23 cellular contexts compared by ENCODE assay signal in genomic region chr7:47672267-47672920, GRCh38.
A peak's percentile ranks its signal among the peaks of the same experiment; 100 is the strongest.
DNase-seq lines count a peak whose midpoint lies in the region; ATAC-seq and TF ChIP-seq lines count a peak whose summit lies in the region.
"Had no signal": no experiment of that assay in that cellular context is flagged by ENCODE, and none has a peak within 500 bp of the region (broad histone marks: within the 10 kb centered on the region; RNA-seq: fewer than 3 reads in every experiment).

No MANE protein-coding gene starts in this region.

- ATAC-seq in psoas muscle (no peak), GM18519 (IDR thresholded peaks at IDR 0.05; ENCODE audit: low FRiP score, unreplicated experiment) (no peak)
- ATAC-seq: heart right ventricle; left lobe of liver; stimulated activated naive CD8-positive, alpha-beta T cell treated with anti-CD3 and anti-CD28 coated beads, Interleukin-15, amount 100 ng/mL, for 72 hours had no signal

- CTCF ChIA-PET in MCF 10A (lab: Yijun Ruan, JAX) = interaction anchor here (0.6 to 0.7 kb wide), 2 partner anchors 91 to 459 kb away, joined by 3 read pairs; no protein-coding TSS in a partner anchor
- CTCF ChIA-PET in OCI-LY7 (lab: Charles Lee; ENCODE audit: unreplicated experiment) = no interaction called here

- H3K4me3 ChIP-seq in breast epithelium = no peak overlapping the region
- peak overlapping the region; percentile 20 for H3K4me3 ChIP-seq in OCI-LY7 (ENCODE audit: low read depth, low read length, poor library complexity, severe bottlenecking)
- H3K4me3 ChIP-seq in mesenchymal stem cell (ENCODE audit: insufficient read depth in 1 of 2, low read depth in 1 of 2, low read length in 2 of 2) = no peak overlapping the region
- H3K4me3 ChIP-seq in psoas muscle = no peak overlapping the region
- H3K4me3 ChIP-seq: GM23248, heart right ventricle, transverse colon had no signal

- no peak overlapping the region for H4K8ac ChIP-seq in mesenchymal stem cell (ENCODE audit: low read length)

- H3K27ac Mint-ChIP-seq in MCF 10A (ENCODE audit: low read depth, unreplicated experiment) = peak overlapping the region; percentile 51
- H3K27ac Mint-ChIP-seq: activated CD4-positive, alpha-beta T cell treated with anti-CD3 and anti-CD28 coated beads, Interleukin-2, amount 10 ng/mL, durations not matched to agents 24 days and 14 days; stimulated activated naive CD8-positive, alpha-beta T cell treated with anti-CD3 and anti-CD28 coated beads, Interleukin-15, amount 100 ng/mL, for 72 hours had no signal

- intact Hi-C loops in MCF 10A (cut with micrococcal nuclease) (loop anchor here (10.0 kb wide), 1 partner anchor 82 kb away; no protein-coding TSS in a partner anchor), breast epithelium (cut with DNase I; ENCODE audit: low total_unique reads) (no loop called here), OCI-LY7 (cut with micrococcal nuclease; ENCODE audit: unreplicated experiment) (loop anchor here (1.0 to 10.0 kb wide), 4 partner anchors 43 to 518 kb away; no protein-coding TSS in a partner anchor), psoas muscle (cut with DNase I) (no loop called here)

- peak overlapping the region; percentile 18 to 45 for H2BK12ac ChIP-seq in mesenchymal stem cell (ENCODE audit: low read length in 2 of 2)

- peaks cover 43% of the 10 kb centered on the region for H3K4me1 Mint-ChIP-seq in MCF 10A (ENCODE audit: insufficient read depth, unreplicated experiment)
- H3K4me1 Mint-ChIP-seq: activated CD4-positive, alpha-beta T cell treated with anti-CD3 and anti-CD28 coated beads, Interleukin-2, amount 10 ng/mL, durations not matched to agents 24 days and 14 days; stimulated activated naive CD8-positive, alpha-beta T cell treated with anti-CD3 and anti-CD28 coated beads, Interleukin-15, amount 100 ng/mL, for 72 hours had no signal

- peaks cover 6% of the 10 kb centered on the region for H3K9me3 Mint-ChIP-seq in MCF 10A (ENCODE audit: unreplicated experiment)
- H3K9me3 Mint-ChIP-seq: activated CD4-positive, alpha-beta T cell treated with anti-CD3 and anti-CD28 coated beads, Interleukin-2, amount 10 ng/mL, durations not matched to agents 24 days and 14 days had no signal

- H2AFZ ChIP-seq in OCI-LY7 (ENCODE audit: low read length) (peak overlapping the region; percentile 35; the same call in 1 of the 2 replicates), mesenchymal stem cell (ENCODE audit: low read depth, low read length) (no peak overlapping the region)
- H2AFZ ChIP-seq: GM23248 had no signal

- no peaks in the 10 kb centered on the region for H3K79me1 ChIP-seq in mesenchymal stem cell (replicated peaks; ENCODE audit: low read length, poor library complexity, severe bottlenecking)

- WGBS in mesenchymal stem cell = 52% methylated on average over 3 of the region's 8 CpGs
- 63 to 92% (median 80%) methylated on average over 8 of the region's 8 CpGs for WGBS in psoas muscle, 3 donors

- H3K27ac ChIP-seq in breast epithelium = no peak overlapping the region
- H3K27ac ChIP-seq in OCI-LY7 (ENCODE audit: low read depth, low read length, poor library complexity, severe bottlenecking) = peak overlapping the region; percentile 95
- no peak overlapping the region for H3K27ac ChIP-seq in mesenchymal stem cell (ENCODE audit: low read length, poor library complexity, severe bottlenecking)
- H3K27ac ChIP-seq in psoas muscle = no peak overlapping the region
- H3K27ac ChIP-seq: GM23248, heart right ventricle had no signal

- no peak overlapping the region for H3K14ac ChIP-seq in mesenchymal stem cell (ENCODE audit: low read length in 2 of 2)

- peak overlapping the region; percentile 60 for H3K4me2 ChIP-seq in OCI-LY7 (ENCODE audit: low read length)
- H3K4me2 ChIP-seq in mesenchymal stem cell (ENCODE audit: low read length, poor library complexity, severe bottlenecking) = no peak overlapping the region

- no peak overlapping the region for H2BK5ac ChIP-seq in mesenchymal stem cell (ENCODE audit: low read depth, low read length, poor library complexity, severe bottlenecking)

- peak overlapping the region; percentile 0 for H2AK5ac ChIP-seq in mesenchymal stem cell (ENCODE audit: low read length, severe bottlenecking)

- H2BK15ac ChIP-seq in mesenchymal stem cell (ENCODE audit: low read depth, poor library complexity, severe bottlenecking) = no peak overlapping the region

- H3K4me1 ChIP-seq in breast epithelium = no peaks in the 10 kb centered on the region
- peaks cover 71% of the 10 kb centered on the region for H3K4me1 ChIP-seq in OCI-LY7 (ENCODE audit: insufficient read depth, low read length, poor library complexity, severe bottlenecking)
- peaks cover 15% of the 10 kb centered on the region for H3K4me1 ChIP-seq in mesenchymal stem cell (ENCODE audit: control insufficient read depth, insufficient read depth, low read depth, low read length)
- H3K4me1 ChIP-seq in psoas muscle = peaks cover 11% of the 10 kb centered on the region
- H3K4me1 ChIP-seq: transverse colon had no signal

- H3K23ac ChIP-seq in mesenchymal stem cell (ENCODE audit: low read length in 2 of 2) = no peak overlapping the region

- H3K27me3 Mint-ChIP-seq in MCF 10A (ENCODE audit: insufficient read depth, unreplicated experiment) = no peaks in the 10 kb centered on the region
- H3K27me3 Mint-ChIP-seq: activated CD4-positive, alpha-beta T cell treated with anti-CD3 and anti-CD28 coated beads, Interleukin-2, amount 10 ng/mL, durations not matched to agents 24 days and 14 days; stimulated activated naive CD8-positive, alpha-beta T cell treated with anti-CD3 and anti-CD28 coated beads, Interleukin-15, amount 100 ng/mL, for 72 hours had no signal

- no peak overlapping the region for H3K4me3 Mint-ChIP-seq in MCF 10A (ENCODE audit: unreplicated experiment)
- H3K4me3 Mint-ChIP-seq: activated CD4-positive, alpha-beta T cell treated with anti-CD3 and anti-CD28 coated beads, Interleukin-2, amount 10 ng/mL, durations not matched to agents 24 days and 14 days; stimulated activated naive CD8-positive, alpha-beta T cell treated with anti-CD3 and anti-CD28 coated beads, Interleukin-15, amount 100 ng/mL, for 72 hours had no signal

- H3K9ac ChIP-seq in mesenchymal stem cell (ENCODE audit: low read length) = no peak overlapping the region
- H3K9ac ChIP-seq: GM23248 had no signal

- H3K36me3 ChIP-seq in breast epithelium = no peaks in the 10 kb centered on the region
- peaks cover 8% of the 10 kb centered on the region; the same call in 1 of the 2 replicates for H3K36me3 ChIP-seq in OCI-LY7 (ENCODE audit: insufficient read depth, low read length)
- H3K36me3 ChIP-seq in mesenchymal stem cell (ENCODE audit: control insufficient read depth in 1 of 2, insufficient read depth in 2 of 2, low read depth in 1 of 2, low read length in 2 of 2) = no peaks in the 10 kb centered on the region
- H3K36me3 ChIP-seq in psoas muscle (ENCODE audit: insufficient read depth in 1 of 2, low read depth in 1 of 2) = no peaks in the 10 kb centered on the region
- H3K36me3 ChIP-seq: heart right ventricle, transverse colon had no signal

- no peaks in the 10 kb centered on the region for H3K36me3 Mint-ChIP-seq in MCF 10A (ENCODE audit: insufficient read depth, unreplicated experiment)

- H3K18ac ChIP-seq in mesenchymal stem cell (ENCODE audit: low read depth in 1 of 2, low read length in 2 of 2) = peak overlapping the region; percentile 1 to 69

- no peak for TF ChIP-seq POLR2A in breast epithelium (IDR thresholded peaks at IDR 0.05)

- H3K79me2 ChIP-seq in OCI-LY7 (ENCODE audit: insufficient read depth, low read depth, low read length) = no peaks in the 10 kb centered on the region

- H3K27me3 ChIP-seq in breast epithelium (no peaks in the 10 kb centered on the region), mesenchymal stem cell (ENCODE audit: control insufficient read depth in 1 of 2, insufficient read depth in 1 of 2, low read length in 2 of 2) (peaks cover 0 to 6% of the 10 kb centered on the region in 2 experiments), psoas muscle (ENCODE audit: insufficient read depth in 3 of 3, low read length in 2 of 3) (no peaks in the 10 kb centered on the region)
- H3K27me3 ChIP-seq: heart right ventricle, transverse colon had no signal

- no peaks in the 10 kb centered on the region for H3K9me2 ChIP-seq in OCI-LY7 (ENCODE audit: insufficient read depth, low read length)

- DNase-seq in MCF 10A (ENCODE audit: unreplicated experiment) (no peak), breast epithelium (ENCODE audit: low spot score in 2 of 2) (no peak), OCI-LY7 (ENCODE audit: low spot score) (peak; percentile 88), mesenchymal stem cell (no peak), psoas muscle (no peak), NCI-H1436 (lab: John Stamatoyannopoulos, UW) (no peak), cortex of kidney (lab: John Stamatoyannopoulos, UW) (no peak)
- DNase-seq: 8988T; activated CD4-positive, alpha-beta T cell treated with anti-CD3 and anti-CD28 coated beads, Interleukin-2, amount 10 ng/mL, durations not matched to agents 24 days and 14 days; activated gamma-delta T cell treated with Interleukin-2 at 50 U/mL for 16 hours; Calu3; heart right ventricle; KBM-7; NCI-H1048; NCI-H2029 treated with DMSO at 0.1 percent for 48 hours; small intestine; stimulated activated CD4-positive, alpha-beta T cell treated with anti-CD3 and anti-CD28 coated beads, Interleukin-4, amount 100 ng/mL, for 1 hour; stimulated activated naive CD8-positive, alpha-beta T cell treated with anti-CD3 and anti-CD28 coated beads, Interleukin-15, amount 100 ng/mL, for 72 hours; SW 1271; transverse colon had no signal

- POLR2A ChIA-PET in MCF 10A (lab: Yijun Ruan, JAX) = interaction anchor here (1.1 to 4.9 kb wide), 2 partner anchors 86 to 113 kb away, joined by 3 to 30 read pairs; no protein-coding TSS in a partner anchor
- POLR2A ChIA-PET in OCI-LY7 (lab: Charles Lee) = interaction anchor here (0.6 to 3.4 kb wide), 17 partner anchors 8 to 175 kb away, joined by 3 to 19 read pairs (median 4); no protein-coding TSS in a partner anchor

- H4K20me1 ChIP-seq in OCI-LY7 (ENCODE audit: insufficient read depth, low read length) = no peaks in the 10 kb centered on the region

- H3K9me3 ChIP-seq in breast epithelium (no peaks in the 10 kb centered on the region), OCI-LY7 (ENCODE audit: low read length) (peaks cover 11% of the 10 kb centered on the region), mesenchymal stem cell (ENCODE audit: control insufficient read depth, low read length) (peaks cover 5% of the 10 kb centered on the region), psoas muscle (no peaks in the 10 kb centered on the region)
- H3K9me3 ChIP-seq: transverse colon had no signal

- no peak overlapping the region for H4K91ac ChIP-seq in mesenchymal stem cell (ENCODE audit: low read length)

- no peak overlapping the region for H3K4ac ChIP-seq in mesenchymal stem cell (ENCODE audit: low read depth in 1 of 2, low read length in 2 of 2)

- no peak overlapping the region for H2BK120ac ChIP-seq in mesenchymal stem cell (ENCODE audit: low read depth, low read length)

- TF ChIP-seq CTCF in MCF 10A (IDR thresholded peaks at IDR 0.05; ENCODE audit: unreplicated experiment) = no peak
- TF ChIP-seq CTCF in breast epithelium (IDR thresholded peaks at IDR 0.05) = no peak
- no peak for TF ChIP-seq CTCF in OCI-LY7 (conservative IDR thresholded peaks at IDR 0.05; ENCODE audit: low read length)
- no peak for TF ChIP-seq CTCF in psoas muscle (IDR thresholded peaks at IDR 0.05)

- BruUV-seq in MCF 10A (replicated peaks; lab: Mats Ljungman, UMichigan) (no TSS peak), OCI-LY7 (replicated peaks; lab: Mats Ljungman, UMichigan) (TSS peak; percentile 68)

Comparison
In these comparisons a context has a peak if more than half of its experiments do, and no peak if none do; other contexts are left out.
1. intact Hi-C loops: an anchor here in MCF 10A (10.0 kb wide) and OCI-LY7 (1.0 to 10.0 kb wide); none called in breast epithelium and psoas muscle.